In genomic region chr13:27533155-27533643, GRCh38 we compare ENCODE assay signal across 8 cellular contexts.
DNase-seq lines count a peak whose midpoint lies in the region; ATAC-seq and TF ChIP-seq lines count a peak whose summit lies in the region.

No MANE protein-coding gene starts in this region.

- peaks cover 3% of the 10 kb centered on the region for H3K27me3 Mint-ChIP-seq in CD8-positive, alpha-beta T cell (ENCODE audit: low read depth)

- H3F3A ChIP-seq in SU-DHL-6 (ENCODE audit: insufficient read depth) = no peaks in the 10 kb centered on the region

- H3K36me3 ChIP-seq in CD8-positive, alpha-beta T cell (ENCODE audit: insufficient read depth, low read length) = no peaks in the 10 kb centered on the region
- no peaks in the 10 kb centered on the region for H3K36me3 ChIP-seq in SU-DHL-6 (ENCODE audit: low read length)
- H3K36me3 ChIP-seq in heart right ventricle = no peaks in the 10 kb centered on the region

- CTCF ChIA-PET in CD8-positive, alpha-beta T cell (lab: Charles Lee) = interaction anchor here (0.6 to 2.8 kb wide), 22 partner anchors 10 to 548 kb away, joined by 3 to 20 read pairs (median 4); no protein-coding TSS in a partner anchor

- H3K4me3 ChIP-seq in CD8-positive, alpha-beta T cell (ENCODE audit: low read depth, low read length) = no peak overlapping the region
- no peak overlapping the region for H3K4me3 ChIP-seq in SU-DHL-6 (ENCODE audit: insufficient read depth, low read length, poor library complexity, severe bottlenecking)
- peak overlapping the region in 8 of 10 donors; percentile 12 to 43 (median 36) for H3K4me3 ChIP-seq in heart right ventricle

- H3K4me2 ChIP-seq in SU-DHL-6 (ENCODE audit: low read depth, low read length, poor library complexity, severe bottlenecking) = no peak overlapping the region

- no peak overlapping the region for H2AFZ ChIP-seq in SU-DHL-6 (ENCODE audit: low read depth, low read length, severe bottlenecking)

- in situ Hi-C loops in KBM-7 (cut with MboI; ENCODE audit: low pct_unique_long_range_greater_than_20kb, low sequenced_read_pairs) = no loop called here

- peak; percentile 12 to 67 (median 49) for DNase-seq in CD8-positive, alpha-beta T cell
- peak; percentile 56 for DNase-seq in KBM-7
- peak; percentile 4 to 88 (median 54) for DNase-seq in amygdala (lab: John Stamatoyannopoulos, UW)
- DNase-seq in heart right ventricle = peak; percentile 79 to 90
- peak; percentile 57 to 97 (median 86) for DNase-seq in posterior cingulate gyrus

- H3K9ac ChIP-seq in SU-DHL-6 (ENCODE audit: low read length) = no peak overlapping the region

- H3K27ac ChIP-seq in CD8-positive, alpha-beta T cell (ENCODE audit: low read depth, low read length) = no peak overlapping the region
- H3K27ac ChIP-seq in SU-DHL-6 (ENCODE audit: low read depth, low read length) (no peak overlapping the region), heart right ventricle (no peak overlapping the region)

- intact Hi-C loops in CD8-positive, alpha-beta T cell (cut with DNase I, micrococcal nuclease) = loop anchor here (1.0 to 10.0 kb wide), 9 partner anchors 78 to 452 kb away; partner anchors contain the start of genes MTIF3 (in 1 of the 2) and URAD (in 1 of the 2)
- intact Hi-C loops in heart right ventricle (cut with DNase I) = loop anchor here (1.0 to 10.0 kb wide), 18 partner anchors 89 to 452 kb away; partner anchors contain the start of genes URAD (in 4 of the 10), LNX2 (in 1 of the 10) and POLR1D (in 1 of the 10)
- intact Hi-C loops in posterior cingulate gyrus (cut with DNase I) = loop anchor here (1.0 to 10.0 kb wide), 2 partner anchors 158 to 293 kb away; no protein-coding TSS in a partner anchor

- 11 to 12% methylated on average over 19 of the region's 19 CpGs for WGBS in heart right ventricle, 2 donors

- H4K20me1 ChIP-seq in SU-DHL-6 (ENCODE audit: low read depth, low read length) = no peaks in the 10 kb centered on the region

- POLR2A ChIA-PET in CD8-positive, alpha-beta T cell (lab: Charles Lee) = no interaction called here

- H3K27ac Mint-ChIP-seq in CD8-positive, alpha-beta T cell = no peak overlapping the region

- no peaks in the 10 kb centered on the region for H3K27me3 ChIP-seq in CD8-positive, alpha-beta T cell (ENCODE audit: insufficient read depth, low read length)
- H3K27me3 ChIP-seq in SU-DHL-6 (ENCODE audit: low read length) (no peaks in the 10 kb centered on the region), heart right ventricle (peaks cover 0 to 5% (median 0%) of the 10 kb centered on the region in 7 donors)

- H3K4me1 ChIP-seq in CD8-positive, alpha-beta T cell (ENCODE audit: insufficient read depth, low read length) = peaks cover 10% of the 10 kb centered on the region
- H3K4me1 ChIP-seq in heart right ventricle = peaks cover 0 to 8% (median 0%) of the 10 kb centered on the region in 9 donors

- no peak overlapping the region for H3K4me3 Mint-ChIP-seq in CD8-positive, alpha-beta T cell

- peaks cover 7% of the 10 kb centered on the region for H3K4me1 Mint-ChIP-seq in CD8-positive, alpha-beta T cell (ENCODE audit: low read depth)

- H3K9me3 ChIP-seq in CD8-positive, alpha-beta T cell (ENCODE audit: low read length) = no peaks in the 10 kb centered on the region
- H3K9me3 ChIP-seq in SU-DHL-6 (ENCODE audit: insufficient read depth, low read length) = no peaks in the 10 kb centered on the region
- peaks cover 0 to 4% (median 0%) of the 10 kb centered on the region in 11 donors for H3K9me3 ChIP-seq in heart right ventricle

- peak; percentile 74 for TF ChIP-seq CTCF in CD8-positive, alpha-beta T cell (IDR thresholded peaks at IDR 0.05)
- TF ChIP-seq CTCF in SU-DHL-6 (IDR thresholded peaks at IDR 0.05; ENCODE audit: insufficient read depth, low read length, poor library complexity, severe bottlenecking) = peak; percentile 73
- peak; percentile 82 to 98 (median 94) for TF ChIP-seq CTCF in heart right ventricle (IDR thresholded peaks at IDR 0.05)

- no peaks in the 10 kb centered on the region for H3K79me2 ChIP-seq in SU-DHL-6 (ENCODE audit: insufficient read depth, low read length)

- no peaks in the 10 kb centered on the region for H3K9me2 ChIP-seq in SU-DHL-6 (replicated peaks; ENCODE audit: insufficient read depth, low read length)

- H3K36me3 Mint-ChIP-seq in CD8-positive, alpha-beta T cell = no peaks in the 10 kb centered on the region

- ATAC-seq in CD8-positive, alpha-beta T cell = peak; percentile 78
- ATAC-seq in heart right ventricle = peak; percentile 90 to 98 (median 97)
- ATAC-seq in GM21367 (IDR thresholded peaks at IDR 0.05; ENCODE audit: unreplicated experiment) = no peak
- ATAC-seq in HG02970 (IDR thresholded peaks at IDR 0.05; ENCODE audit: low FRiP score, unreplicated experiment) = no peak

- no peaks in the 10 kb centered on the region for H3K9me3 Mint-ChIP-seq in CD8-positive, alpha-beta T cell

Comparison
In these comparisons a context has a peak if more than half of its experiments do, and no peak if none do; other contexts are left out.
1. ATAC-seq: peak in CD8-positive, alpha-beta T cell (single experiment) and heart right ventricle (8 of 8); none in GM21367 (single experiment) and HG02970 (single experiment).
2. H3K4me3 ChIP-seq: peak in heart right ventricle (8 of 10); none in CD8-positive, alpha-beta T cell (single experiment) and SU-DHL-6 (single experiment).
3. Peak in every context shown above with its lines, with median percentiles within 50 percentile points of each other: DNase-seq and CTCF ChIP-seq.